In genomic region chr1:202061787-202062186, GRCh38 we compare ENCODE assay signal across 1 cellular context. TPM values are rescaled to one million over a fixed set of nuclear protein-coding genes. Genes with fewer than 3 reads are reported as not detected.
"Had no signal": no experiment of that assay in that cellular context is flagged by ENCODE, and none has a peak within 500 bp of the region (broad histone marks: within the 10 kb centered on the region; RNA-seq: fewer than 3 reads in every experiment).

No MANE protein-coding gene starts in this region.

RNA-seq across cellular contexts. Expression of gene ELF3, which starts 51.4 kb away (rescaled TPM):
- total RNA-seq: RPMI7951 had no signal
